12 cellular contexts compared by ENCODE assay signal in genomic region chr5:138955013-138955660, GRCh38.
DNase-seq lines count a peak whose midpoint lies in the region; FAIRE-seq and TF ChIP-seq lines count a peak whose summit lies in the region.
"Had no signal": no experiment of that assay in that cellular context is flagged by ENCODE, and none has a peak within 500 bp of the region (broad histone marks: within the 10 kb centered on the region; RNA-seq: fewer than 3 reads in every experiment).

No MANE protein-coding gene starts in this region.

- dilution Hi-C loops in mammary epithelial cell (cut with HindIII; ENCODE audit: low sequenced_read_pairs), result no loop called here

- in situ Hi-C loops in mammary epithelial cell (cut with MboI; ENCODE audit: low sequenced_read_pairs in 2 of 2), result no loop called here

- peak in 1 of 2 experiments; percentile 9; a peak in 1 of 4 replicates for TF ChIP-seq EP300 in SK-N-SH (IDR thresholded peaks at IDR 0.05; ENCODE audit: borderline replicate concordance in 1 of 2, low read depth in 1 of 2, low read length in 1 of 2)
- TF ChIP-seq EP300 in stomach (IDR thresholded peaks at IDR 0.05), result no peak

- no peaks in the 10 kb centered on the region for H3F3A ChIP-seq in SK-N-SH (replicated peaks; ENCODE audit: insufficient read depth)

- DNase-seq in NCI-H2029 (lab: John Stamatoyannopoulos, UW), result peak; percentile 96
- DNase-seq in SK-N-SH, result peak; percentile 59
- DNase-seq in kidney, result peak; percentile 89
- DNase-seq in stomach, result peak; percentile 24
- DNase-seq in SKM-1 (lab: John Stamatoyannopoulos, UW; ENCODE audit: unreplicated experiment), result no peak
- DNase-seq in mammary epithelial cell, result no peak
- no peak for DNase-seq in stimulated activated CD4-positive, alpha-beta T cell treated with anti-CD3 and anti-CD28 coated beads, Interleukin-2, amount 100 ng/mL, for 24 hours
- no peak for DNase-seq in DMS79 (lab: John Stamatoyannopoulos, UW)
- DNase-seq: activated CD8-positive, alpha-beta T cell treated with anti-CD3 and anti-CD28 coated beads for 36 hours; PC-9; upper lobe of right lung had no signal

- H3K4me3 ChIP-seq in SK-N-SH (ENCODE audit: low read depth in 2 of 2, low read length in 1 of 2) (no peak overlapping the region), kidney (ENCODE audit: low read length in 2 of 2) (no peak overlapping the region), stomach (no peak overlapping the region), mammary epithelial cell (replicated peaks in 1 of 3; ENCODE audit: insufficient read depth in 1 of 3, low read depth in 2 of 3, low read length in 3 of 3) (no peak overlapping the region)
- H3K4me3 ChIP-seq: PC-9, upper lobe of right lung had no signal

- POLR2A ChIA-PET in SK-N-SH (lab: Yijun Ruan, JAX), result interaction anchor here (0.5 to 1.8 kb wide), 4 partner anchors 9 to 358 kb away, joined by 3 to 4 read pairs (median 3); no protein-coding TSS in a partner anchor

- H4K20me1 ChIP-seq in SK-N-SH (ENCODE audit: insufficient read depth) (no peaks in the 10 kb centered on the region), mammary epithelial cell (ENCODE audit: insufficient read depth, low read length) (no peaks in the 10 kb centered on the region)

- H3K36me3 ChIP-seq in SK-N-SH (replicated peaks in 1 of 2; ENCODE audit: control insufficient read depth in 1 of 2, insufficient read depth in 2 of 2, low read length in 1 of 2), result no peaks in the 10 kb centered on the region
- no peaks in the 10 kb centered on the region for H3K36me3 ChIP-seq in kidney (ENCODE audit: control insufficient read depth in 1 of 2, insufficient read depth in 2 of 2, low read length in 2 of 2)
- peaks cover 0 to 15% (median 7%) of the 10 kb centered on the region in 4 donors for H3K36me3 ChIP-seq in stomach
- no peaks in the 10 kb centered on the region for H3K36me3 ChIP-seq in mammary epithelial cell (ENCODE audit: insufficient read depth, low read length)
- H3K36me3 ChIP-seq: upper lobe of right lung had no signal

- H3K27ac ChIP-seq in SK-N-SH (ENCODE audit: low read depth in 2 of 2, low read length in 1 of 2) (peak overlapping the region in 1 of 2 experiments; percentile 98; a peak in 2 of 4 replicates), kidney (ENCODE audit: low read depth in 2 of 2, low read length in 2 of 2) (peak overlapping the region; percentile 12 to 38), stomach (peak overlapping the region in 1 of 5 donors; percentile 74), mammary epithelial cell (ENCODE audit: insufficient read depth, low read depth, low read length) (no peak overlapping the region)
- H3K27ac ChIP-seq: PC-9 had no signal

- H2AFZ ChIP-seq in SK-N-SH (ENCODE audit: low read depth) (no peak overlapping the region), mammary epithelial cell (ENCODE audit: low read depth, low read length) (no peak overlapping the region)
- H2AFZ ChIP-seq: PC-9 had no signal

- CTCF ChIA-PET in SK-N-SH (lab: Yijun Ruan, JAX) (interaction anchor here (0.8 to 2.4 kb wide), 4 partner anchors 9 to 379 kb away, joined by 3 to 11 read pairs (median 6); no protein-coding TSS in a partner anchor), mammary epithelial cell (lab: Charles Lee; ENCODE audit: low non-redundant PET) (no interaction called here)

- H3K79me2 ChIP-seq in SK-N-SH (ENCODE audit: insufficient read depth), result no peaks in the 10 kb centered on the region
- no peaks in the 10 kb centered on the region for H3K79me2 ChIP-seq in mammary epithelial cell (ENCODE audit: insufficient read depth, low read length)

- H3K4me1 ChIP-seq in SK-N-SH (ENCODE audit: control insufficient read depth in 1 of 2, insufficient read depth in 2 of 2, low read depth in 1 of 2, low read length in 1 of 2) (peaks cover 16 to 64% of the 10 kb centered on the region in 2 experiments; a peak in 3 of 4 replicates), kidney (ENCODE audit: control insufficient read depth in 1 of 2, insufficient read depth in 1 of 2, low read depth in 1 of 2, low read length in 2 of 2) (peaks cover 43 to 45% of the 10 kb centered on the region in 2 donors), stomach (peaks cover 17 to 56% (median 45%) of the 10 kb centered on the region in 4 donors), mammary epithelial cell (ENCODE audit: insufficient read depth, low read length) (peaks cover 3% of the 10 kb centered on the region)

- no peak for TF ChIP-seq POLR2A in stomach (IDR thresholded peaks at IDR 0.05)

- no peaks in the 10 kb centered on the region for H3K9me3 ChIP-seq in SK-N-SH
- H3K9me3 ChIP-seq in kidney (ENCODE audit: control insufficient read depth in 1 of 2, low read length in 2 of 2), result no peaks in the 10 kb centered on the region
- H3K9me3 ChIP-seq in stomach, result no peaks in the 10 kb centered on the region
- H3K9me3 ChIP-seq in mammary epithelial cell (replicated peaks; ENCODE audit: insufficient read depth, low read length), result no peaks in the 10 kb centered on the region
- H3K9me3 ChIP-seq: upper lobe of right lung had no signal

- TF ChIP-seq CTCF in SK-N-SH (IDR thresholded peaks at IDR 0.05), result no peak
- no peak for TF ChIP-seq CTCF in kidney (IDR thresholded peaks at IDR 0.05; ENCODE audit: borderline replicate concordance, extremely low read depth, insufficient read depth)
- TF ChIP-seq CTCF in stomach (IDR thresholded peaks at IDR 0.05), result no peak
- TF ChIP-seq CTCF in mammary epithelial cell (conservative IDR thresholded peaks at IDR 0.05 in 1 of 2, IDR thresholded peaks at IDR 0.05 in 1 of 2; ENCODE audit: extremely low read depth in 1 of 2, insufficient read depth in 1 of 2, low read depth in 1 of 2, low read length in 2 of 2), result no peak

- WGBS in SK-N-SH (ENCODE audit: low lambda C conversion rate), result 77% methylated on average over 8 of the region's 12 CpGs
- WGBS in stomach, 5 donors, result 66 to 78% (median 67%) methylated on average over 11 to 12 of the region's 12 CpGs
- WGBS in mammary epithelial cell (ENCODE audit: low coverage, missing lambda C conversion rate), result 85% methylated on average over 9 of the region's 12 CpGs

- no peaks in the 10 kb centered on the region for H3K27me3 ChIP-seq in SK-N-SH (ENCODE audit: insufficient read depth)
- H3K27me3 ChIP-seq in stomach, result no peaks in the 10 kb centered on the region
- no peaks in the 10 kb centered on the region for H3K27me3 ChIP-seq in mammary epithelial cell (ENCODE audit: insufficient read depth, low read length)
- H3K27me3 ChIP-seq: upper lobe of right lung had no signal

- FAIRE-seq in kidney (lab: Jason Lieb, UNC), result no peak
- FAIRE-seq: colon had no signal

- H3K9me2 ChIP-seq in SK-N-SH, result no peaks in the 10 kb centered on the region

- H3K9ac ChIP-seq in SK-N-SH (no peak overlapping the region), kidney (ENCODE audit: low read length in 2 of 2) (no peak overlapping the region), mammary epithelial cell (ENCODE audit: insufficient read depth, low read length) (no peak overlapping the region)

- no TSS peak for BruUV-seq in mammary epithelial cell (replicated peaks; lab: Mats Ljungman, UMichigan)

- intact Hi-C loops in kidney (cut with DNase I) (no loop called here), stomach (cut with DNase I; ENCODE audit: low total_unique reads) (no loop called here), mammary epithelial cell (cut with micrococcal nuclease) (no loop called here)

- no peak overlapping the region for H3K4me2 ChIP-seq in SK-N-SH
- no peak overlapping the region for H3K4me2 ChIP-seq in mammary epithelial cell (ENCODE audit: insufficient read depth, low read depth, low read length)
- H3K4me2 ChIP-seq: PC-9 had no signal

- peak; percentile 6; the same call in 1 of the 2 replicates for TF ChIP-seq RAD21 in SK-N-SH (IDR thresholded peaks at IDR 0.05; ENCODE audit: low read length)

TF ChIP-seq in SK-N-SH, 30 proteins besides CTCF, POLR2A, EP300 and RAD21:
- TF ChIP-seq FOXM1 (IDR thresholded peaks at IDR 0.05; ENCODE audit: low read depth), result no peak
- TF ChIP-seq EZH2phosphoT487 (IDR thresholded peaks at IDR 0.05; ENCODE audit: borderline replicate concordance, low read depth), result no peak
- no peak for TF ChIP-seq YY1 (IDR thresholded peaks at IDR 0.05; ENCODE audit: low read depth)
- TF ChIP-seq, protein P1, sequence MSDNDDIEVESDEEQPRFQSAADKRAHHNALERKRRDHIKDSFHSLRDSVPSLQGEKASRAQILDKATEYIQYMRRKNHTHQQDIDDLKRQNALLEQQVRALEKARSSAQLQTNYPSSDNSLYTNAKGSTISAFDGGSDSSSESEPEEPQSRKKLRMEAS (IDR thresholded peaks at IDR 0.05; ENCODE audit: low read depth), result no peak
- no peak for TF ChIP-seq RXRA (IDR thresholded peaks at IDR 0.05; ENCODE audit: borderline replicate concordance, low read depth)
- no peak for TF ChIP-seq SIN3A (IDR thresholded peaks at IDR 0.05; ENCODE audit: borderline replicate concordance, low read depth, low read length)
- no peak for TF ChIP-seq TCF12 (IDR thresholded peaks at IDR 0.05)

Comparison
In these comparisons a context has a peak if more than half of its experiments do, and no peak if none do; other contexts are left out.
1. DNase-seq: peak in NCI-H2029 (single experiment), SK-N-SH (single experiment), kidney (single experiment) and stomach (single experiment); none in SKM-1 (single experiment), mammary epithelial cell (single experiment), stimulated activated CD4-positive, alpha-beta T cell treated with anti-CD3 and anti-CD28 coated beads, Interleukin-2, amount 100 ng/mL, for 24 hours (0 of 2) and DMS79 (single experiment).